8 cellular contexts compared by ENCODE assay signal in genomic region chr2:240851078-240851861, GRCh38. TPM values are rescaled to one million over a fixed set of nuclear protein-coding genes. Genes with fewer than 3 reads are reported as not detected.
DNase-seq lines count a peak whose midpoint lies in the region; ATAC-seq and TF ChIP-seq lines count a peak whose summit lies in the region.

No MANE protein-coding gene starts in this region.

- no peaks in the 10 kb centered on the region for H3K27me3 ChIP-seq in CD4-positive, CD25-positive, alpha-beta regulatory T cell (ENCODE audit: control insufficient read depth, insufficient read depth, low read length)

- no peak overlapping the region for H3K4me3 ChIP-seq in CD4-positive, CD25-positive, alpha-beta regulatory T cell (ENCODE audit: low read depth, low read length)

- ATAC-seq in CD4-positive, CD25-positive, alpha-beta regulatory T cell (ENCODE audit: low read depth in 2 of 2) = peak; percentile 69 to 82
- ATAC-seq in activated CD4-positive, alpha-beta T cell treated with anti-CD3 and anti-CD28 coated beads for 36 hours = peak; percentile 97
- ATAC-seq in left colon = peak; percentile 91
- ATAC-seq in GM18868 (IDR thresholded peaks at IDR 0.05; ENCODE audit: unreplicated experiment) = no peak

- H3K27ac Mint-ChIP-seq in CD4-positive, CD25-positive, alpha-beta regulatory T cell = no peak overlapping the region
- H3K27ac Mint-ChIP-seq in HFFc6 = no peak overlapping the region
- H3K27ac Mint-ChIP-seq in activated CD4-positive, alpha-beta T cell treated with anti-CD3 and anti-CD28 coated beads for 36 hours = no peak overlapping the region

- H3K9me3 Mint-ChIP-seq in CD4-positive, CD25-positive, alpha-beta regulatory T cell = peaks cover 0 to 14% (median 1%) of the 10 kb centered on the region in 7 donors
- H3K9me3 Mint-ChIP-seq in HFFc6 = no peaks in the 10 kb centered on the region; the same call in 1 of the 2 replicates
- H3K9me3 Mint-ChIP-seq in activated CD4-positive, alpha-beta T cell treated with anti-CD3 and anti-CD28 coated beads for 36 hours (ENCODE audit: low read depth) = peaks cover 11% of the 10 kb centered on the region

- intact Hi-C loops in activated CD4-positive, alpha-beta T cell treated with anti-CD3 and anti-CD28 coated beads for 36 hours (cut with DNase I, micrococcal nuclease) = loop anchor here in 1 of 2 experiments (2.0 to 5.0 kb wide), 5 partner anchors 301 to 1026 kb away; partner anchors contain the start of genes D2HGDH and PPP1R7
- intact Hi-C loops in left colon (cut with DNase I, micrococcal nuclease) = loop anchor here in 1 of 2 donors (10.0 kb wide), 1 partner anchor 384 kb away; no protein-coding TSS in a partner anchor

- POLR2A ChIA-PET in activated CD4-positive, alpha-beta T cell treated with anti-CD3 and anti-CD28 coated beads for 36 hours (lab: Charles Lee) = no interaction called here

- no peaks in the 10 kb centered on the region for H3K27me3 Mint-ChIP-seq in CD4-positive, CD25-positive, alpha-beta regulatory T cell
- peaks cover 27% of the 10 kb centered on the region for H3K27me3 Mint-ChIP-seq in HFFc6 (ENCODE audit: insufficient read depth)
- H3K27me3 Mint-ChIP-seq in activated CD4-positive, alpha-beta T cell treated with anti-CD3 and anti-CD28 coated beads for 36 hours = peaks cover 3% of the 10 kb centered on the region

- peak; percentile 64 to 77 (median 76) for DNase-seq in CD4-positive, CD25-positive, alpha-beta regulatory T cell
- DNase-seq in HFFc6 (peak; percentile 66), NCI-H460 (ENCODE audit: extremely low read depth, low read depth) (peak; percentile 70), cerebellum (ENCODE audit: low spot score) (peak; percentile 93), left colon (peak; percentile 73 to 91)
- DNase-seq in activated CD4-positive, alpha-beta T cell treated with anti-CD3 and anti-CD28 coated beads for 36 hours = peak; percentile 91
- DNase-seq in stimulated activated CD4-positive, alpha-beta T cell treated with anti-CD3 and anti-CD28 coated beads, Interleukin-2, amount 100 ng/mL, for 48 hours = peak; percentile 87 to 88

- H3K4me1 ChIP-seq in CD4-positive, CD25-positive, alpha-beta regulatory T cell (ENCODE audit: control insufficient read depth, insufficient read depth, low read length, poor library complexity, severe bottlenecking) = no peaks in the 10 kb centered on the region

- no peaks in the 10 kb centered on the region for H3K4me1 Mint-ChIP-seq in CD4-positive, CD25-positive, alpha-beta regulatory T cell
- H3K4me1 Mint-ChIP-seq in HFFc6 (ENCODE audit: low read depth) = no peaks in the 10 kb centered on the region
- no peaks in the 10 kb centered on the region for H3K4me1 Mint-ChIP-seq in activated CD4-positive, alpha-beta T cell treated with anti-CD3 and anti-CD28 coated beads for 36 hours

- peaks cover 0 to 7% of the 10 kb centered on the region in 2 experiments for H3K9me3 ChIP-seq in CD4-positive, CD25-positive, alpha-beta regulatory T cell (ENCODE audit: control insufficient read depth in 2 of 2, low read length in 2 of 2)

- TF ChIP-seq CTCF in HFFc6 (IDR thresholded peaks at IDR 0.05) = peak; percentile 98

- peaks cover 4% of the 10 kb centered on the region for H3K36me3 Mint-ChIP-seq in CD4-positive, CD25-positive, alpha-beta regulatory T cell
- no peaks in the 10 kb centered on the region for H3K36me3 Mint-ChIP-seq in HFFc6 (ENCODE audit: low read depth)
- H3K36me3 Mint-ChIP-seq in activated CD4-positive, alpha-beta T cell treated with anti-CD3 and anti-CD28 coated beads for 36 hours (ENCODE audit: low read depth) = no peaks in the 10 kb centered on the region

- H3K36me3 ChIP-seq in CD4-positive, CD25-positive, alpha-beta regulatory T cell (ENCODE audit: control insufficient read depth, insufficient read depth, low read length) = no peaks in the 10 kb centered on the region

- no peak overlapping the region for H3K4me3 Mint-ChIP-seq in CD4-positive, CD25-positive, alpha-beta regulatory T cell
- no peak overlapping the region for H3K4me3 Mint-ChIP-seq in HFFc6
- no peak overlapping the region for H3K4me3 Mint-ChIP-seq in activated CD4-positive, alpha-beta T cell treated with anti-CD3 and anti-CD28 coated beads for 36 hours

- no peak overlapping the region for H3K27ac ChIP-seq in CD4-positive, CD25-positive, alpha-beta regulatory T cell (ENCODE audit: insufficient read depth, low read length, poor library complexity, severe bottlenecking)

- CTCF ChIA-PET in activated CD4-positive, alpha-beta T cell treated with anti-CD3 and anti-CD28 coated beads for 36 hours (lab: Charles Lee) = interaction anchor here (0.7 to 1.7 kb wide), 9 partner anchors 9 to 759 kb away, joined by 3 to 9 read pairs (median 4); partner anchors contain the start of gene MAB21L4

RNA-seq across cellular contexts. Expression of gene AGXT, which starts 17.4 kb away (rescaled TPM):
- not detected for total RNA-seq in CD4-positive, CD25-positive, alpha-beta regulatory T cell
- polyA plus RNA-seq in CD4-positive, CD25-positive, alpha-beta regulatory T cell = not detected
- total RNA-seq in HFFc6 (2021; fragmentation: NEBNext Ultra II Directional; extraction: Animal tissue kit (Norgen Biotek cat#: 25700)) = not detected
- total RNA-seq in NCI-H460 (2014; rRNA removed; shearing (Covaris generic)) = not detected in 2 replicates
- not detected in 2 replicates for polyA plus RNA-seq in NCI-H460 (2014; cell fraction: nucleus; rRNA removed)
- not detected for total RNA-seq in activated CD4-positive, alpha-beta T cell treated with anti-CD3 and anti-CD28 coated beads for 36 hours
- total RNA-seq in cerebellum (not detected), left colon (1 to 10 TPM in 1 of 2 donors, under 1 TPM in 1; 0.59 to 3.0 TPM)

RNA-seq across cellular contexts. Expression of gene KIF1A, which starts 31.3 kb away (rescaled TPM):
- total RNA-seq in CD4-positive, CD25-positive, alpha-beta regulatory T cell = not detected
- not detected for polyA plus RNA-seq in CD4-positive, CD25-positive, alpha-beta regulatory T cell
- total RNA-seq in HFFc6 (2021; fragmentation: NEBNext Ultra II Directional; extraction: Animal tissue kit (Norgen Biotek cat#: 25700)) = not detected
- 0.37 and 0.63 TPM in 2 replicates for total RNA-seq in NCI-H460 (2014; rRNA removed; shearing (Covaris generic))
- 0.01 and 0.40 TPM in 2 replicates for polyA plus RNA-seq in NCI-H460 (2014; cell fraction: nucleus; rRNA removed)
- 1 to 10 TPM; 4.6 to 8.2 TPM for total RNA-seq in activated CD4-positive, alpha-beta T cell treated with anti-CD3 and anti-CD28 coated beads for 36 hours
- total RNA-seq in cerebellum = 217 TPM
- total RNA-seq in left colon = 1 to 10 TPM; 2.1 to 2.2 TPM

RNA-seq across cellular contexts. Expression of gene MAB21L4, which starts 44.7 kb away (rescaled TPM):
- total RNA-seq in CD4-positive, CD25-positive, alpha-beta regulatory T cell = not detected
- polyA plus RNA-seq in CD4-positive, CD25-positive, alpha-beta regulatory T cell = not detected
- total RNA-seq in HFFc6 (2021; fragmentation: NEBNext Ultra II Directional; extraction: Animal tissue kit (Norgen Biotek cat#: 25700)) = not detected
- not detected in 2 replicates for total RNA-seq in NCI-H460 (2014; rRNA removed; shearing (Covaris generic))
- not detected in 2 replicates for polyA plus RNA-seq in NCI-H460 (2014; cell fraction: nucleus; rRNA removed)
- total RNA-seq in activated CD4-positive, alpha-beta T cell treated with anti-CD3 and anti-CD28 coated beads for 36 hours = not detected
- total RNA-seq in cerebellum (not detected), left colon (10 to 100 TPM in 1 of 2 donors, 1 to 10 TPM in 1; 4.5 to 11.8 TPM)

RNA-seq across cellular contexts. Expression of gene CROCC2, which starts 54.9 kb away (rescaled TPM):
- not detected for total RNA-seq in CD4-positive, CD25-positive, alpha-beta regulatory T cell
- not detected for polyA plus RNA-seq in CD4-positive, CD25-positive, alpha-beta regulatory T cell
- not detected for total RNA-seq in HFFc6 (2021; fragmentation: NEBNext Ultra II Directional; extraction: Animal tissue kit (Norgen Biotek cat#: 25700))
- total RNA-seq in NCI-H460 (2014; rRNA removed; shearing (Covaris generic)) = not detected in 2 replicates
- not detected in 2 replicates for polyA plus RNA-seq in NCI-H460 (2014; cell fraction: nucleus; rRNA removed)
- total RNA-seq in activated CD4-positive, alpha-beta T cell treated with anti-CD3 and anti-CD28 coated beads for 36 hours = not detected
- total RNA-seq in cerebellum (not detected), left colon (under 1 TPM in 1 of 2 donors, not detected in 1; 0.06 TPM)

Comparison
In these comparisons a context has a peak if more than half of its experiments do, and no peak if none do; other contexts are left out.
1. RNA of gene KIF1A, which starts 31.3 kb away (total RNA-seq): 217 TPM in cerebellum (single experiment); 4.6 to 8.2 TPM in activated CD4-positive, alpha-beta T cell treated with anti-CD3 and anti-CD28 coated beads for 36 hours, 2.1 to 2.2 TPM in left colon, 0.37 to 0.63 TPM in NCI-H460, not detected in CD4-positive, CD25-positive, alpha-beta regulatory T cell (single experiment) and not detected in HFFc6; every median in the first group is over 10 times any median in the second.
2. Peak in every context shown above with its lines, with median percentiles within 50 percentile points of each other: DNase-seq.